In genomic region chr12:116358850-116359761, GRCh38 we compare ENCODE assay signal across 8 cellular contexts.
DNase-seq lines count a peak whose midpoint lies in the region; ATAC-seq and TF ChIP-seq lines count a peak whose summit lies in the region.

No MANE protein-coding gene starts in this region.

- H3K36me3 ChIP-seq in KOPT-K1 (ENCODE audit: insufficient read depth, low read length) (no peaks in the 10 kb centered on the region), SK-N-SH (replicated peaks in 1 of 2; ENCODE audit: control insufficient read depth in 1 of 2, insufficient read depth in 2 of 2, low read length in 1 of 2) (no peaks in the 10 kb centered on the region), ovary (no peaks in the 10 kb centered on the region), testis (ENCODE audit: low read depth, missing control alignments) (no peaks in the 10 kb centered on the region)

- DNase-seq in AG10803 (ENCODE audit: low read depth) (peak; percentile 94), SK-N-SH (peak; percentile 84), Right ventricle myocardium inferior (ENCODE audit: missing footprints) (peak; percentile 96), ovary (peak; percentile 94 to 98 (median 96)), testis (peak; percentile 96)
- peak; percentile 66 for DNase-seq in activated naive CD8-positive, alpha-beta T cell treated with anti-CD3 and anti-CD28 coated beads for 36 hours

- H3K4me3 Mint-ChIP-seq in activated naive CD8-positive, alpha-beta T cell treated with anti-CD3 and anti-CD28 coated beads for 36 hours, result peak overlapping the region; percentile 57

- peaks cover 15% of the 10 kb centered on the region for H3F3A ChIP-seq in SK-N-SH (replicated peaks; ENCODE audit: insufficient read depth)

- H3K27ac Mint-ChIP-seq in activated naive CD8-positive, alpha-beta T cell treated with anti-CD3 and anti-CD28 coated beads for 36 hours, result peak overlapping the region; percentile 89

- POLR2A ChIA-PET in SK-N-SH (lab: Yijun Ruan, JAX), result interaction anchor here (1.2 kb wide), 1 partner anchor 9 kb away, joined by 3 read pairs; no protein-coding TSS in a partner anchor

- H3K79me2 ChIP-seq in SK-N-SH (ENCODE audit: insufficient read depth), result no peaks in the 10 kb centered on the region

- H3K9me2 ChIP-seq in SK-N-SH, result no peaks in the 10 kb centered on the region

- no peaks in the 10 kb centered on the region for H3K9me3 Mint-ChIP-seq in activated naive CD8-positive, alpha-beta T cell treated with anti-CD3 and anti-CD28 coated beads for 36 hours

- no peaks in the 10 kb centered on the region for H4K20me1 ChIP-seq in SK-N-SH (ENCODE audit: insufficient read depth)

- ATAC-seq in GM21360 (IDR thresholded peaks at IDR 0.05; ENCODE audit: unreplicated experiment) (peak; percentile 63), Right ventricle myocardium inferior (peak; percentile 96)

- TF ChIP-seq POLR2A in ovary (IDR thresholded peaks at IDR 0.05), result no peak
- no peak for TF ChIP-seq POLR2A in testis (IDR thresholded peaks at IDR 0.05)

- H3K4me1 ChIP-seq in SK-N-SH (ENCODE audit: control insufficient read depth in 1 of 2, insufficient read depth in 2 of 2, low read depth in 1 of 2, low read length in 1 of 2), result peaks cover 5 to 12% of the 10 kb centered on the region in 2 experiments; a peak in 3 of 4 replicates
- peaks cover 6% of the 10 kb centered on the region for H3K4me1 ChIP-seq in ovary (ENCODE audit: insufficient read depth)
- H3K4me1 ChIP-seq in testis, result peaks cover 13% of the 10 kb centered on the region

- H3K4me3 ChIP-seq in AG10803 (ENCODE audit: low read length), result peak overlapping the region; percentile 36
- H3K4me3 ChIP-seq in SK-N-SH (ENCODE audit: low read depth in 2 of 2, low read length in 1 of 2), result peak overlapping the region; percentile 28 to 55
- H3K4me3 ChIP-seq in ovary, result no peak overlapping the region
- peak overlapping the region; percentile 24 to 32 for H3K4me3 ChIP-seq in testis

- peak overlapping the region; percentile 79 for H2AFZ ChIP-seq in SK-N-SH (ENCODE audit: low read depth)

- H3K27me3 Mint-ChIP-seq in activated naive CD8-positive, alpha-beta T cell treated with anti-CD3 and anti-CD28 coated beads for 36 hours, result no peaks in the 10 kb centered on the region

- no peak for TF ChIP-seq CTCF in AG10803 (conservative IDR thresholded peaks at IDR 0.05; ENCODE audit: low read length)
- TF ChIP-seq CTCF in SK-N-SH (IDR thresholded peaks at IDR 0.05), result no peak
- TF ChIP-seq CTCF in ovary (IDR thresholded peaks at IDR 0.05), result no peak
- TF ChIP-seq CTCF in testis (IDR thresholded peaks at IDR 0.05), result no peak

- intact Hi-C loops in Right ventricle myocardium inferior (cut with DNase I), result loop anchor here (2.0 kb wide), 2 partner anchors 40 to 82 kb away; partner anchors contain the start of gene MED13L
- intact Hi-C loops in ovary (cut with DNase I), result no loop called here
- intact Hi-C loops in testis (cut with DNase I; ENCODE audit: low total_unique reads), result no loop called here

- TF ChIP-seq RAD21 in SK-N-SH (IDR thresholded peaks at IDR 0.05; ENCODE audit: low read length), result no peak

- no peaks in the 10 kb centered on the region for H3K9me3 ChIP-seq in KOPT-K1 (ENCODE audit: insufficient read depth, low read length, poor library complexity, severe bottlenecking)
- no peaks in the 10 kb centered on the region for H3K9me3 ChIP-seq in SK-N-SH
- no peaks in the 10 kb centered on the region for H3K9me3 ChIP-seq in ovary
- no peaks in the 10 kb centered on the region for H3K9me3 ChIP-seq in testis

- CTCF ChIA-PET in SK-N-SH (lab: Yijun Ruan, JAX), result interaction anchor here (0.8 to 2.0 kb wide), 2 partner anchors 12 to 241 kb away, joined by 3 to 5 read pairs; no protein-coding TSS in a partner anchor

- no peaks in the 10 kb centered on the region for H3K36me3 Mint-ChIP-seq in activated naive CD8-positive, alpha-beta T cell treated with anti-CD3 and anti-CD28 coated beads for 36 hours

- TF ChIP-seq EP300 in SK-N-SH (IDR thresholded peaks at IDR 0.05; ENCODE audit: borderline replicate concordance in 1 of 2, low read depth in 1 of 2, low read length in 1 of 2), result no peak; a peak in 2 of 4 replicates
- TF ChIP-seq EP300 in ovary (IDR thresholded peaks at IDR 0.05), result peak; percentile 57

- no peaks in the 10 kb centered on the region for H3K27me3 ChIP-seq in SK-N-SH (ENCODE audit: insufficient read depth)
- no peaks in the 10 kb centered on the region for H3K27me3 ChIP-seq in ovary
- no peaks in the 10 kb centered on the region for H3K27me3 ChIP-seq in testis

- H3K9ac ChIP-seq in SK-N-SH, result peak overlapping the region; percentile 58; the same call in 1 of the 2 replicates

- H3K27ac ChIP-seq in KOPT-K1 (ENCODE audit: low read depth, low read length, poor library complexity, severe bottlenecking) (peak overlapping the region; percentile 66), SK-N-SH (ENCODE audit: low read depth in 2 of 2, low read length in 1 of 2) (peak overlapping the region; percentile 91 to 94), ovary (peak overlapping the region in 1 of 2 donors; percentile 78), testis (peak overlapping the region; percentile 32 to 82)

- H3K4me2 ChIP-seq in SK-N-SH, result peak overlapping the region; percentile 78

- WGBS in SK-N-SH (ENCODE audit: low lambda C conversion rate), result 4% methylated on average over 11 of the region's 11 CpGs
- WGBS in ovary, 3 donors, result 1 to 9% (median 1%) methylated on average over 11 of the region's 11 CpGs
- WGBS in testis, 2 donors, result 3 to 4% methylated on average over 11 of the region's 11 CpGs

- peaks cover 25% of the 10 kb centered on the region for H3K4me1 Mint-ChIP-seq in activated naive CD8-positive, alpha-beta T cell treated with anti-CD3 and anti-CD28 coated beads for 36 hours

TF ChIP-seq in SK-N-SH, 30 proteins besides CTCF, POLR2A, EP300 and RAD21:
- TF ChIP-seq RFX5 (IDR thresholded peaks at IDR 0.05; ENCODE audit: low read length), result peak; percentile 89
- TF ChIP-seq RCOR1 (IDR thresholded peaks at IDR 0.05; ENCODE audit: low read length), result peak; percentile 58; the same call in 1 of the 2 replicates
- TF ChIP-seq MXI1 (IDR thresholded peaks at IDR 0.05; ENCODE audit: low read depth, low read length), result 0 out of 2 replicates have a peak, but pooled peaks have one; percentile 18
- TF ChIP-seq ELF1 (IDR thresholded peaks at IDR 0.05), result no peak
- TF ChIP-seq SMC3 (IDR thresholded peaks at IDR 0.05; ENCODE audit: low read depth, low read length), result no peak; the same call in 1 of the 2 replicates
- TF ChIP-seq POLR2AphosphoS5 (IDR thresholded peaks at IDR 0.05; ENCODE audit: low read depth, low read length), result 0 out of 2 replicates have a peak, but pooled peaks have one; percentile 65
